16 cellular contexts compared by ENCODE assay signal in genomic region chrX:71143508-71143907, GRCh38. TPM values are rescaled to one million over a fixed set of nuclear protein-coding genes. Genes with fewer than 3 reads are reported as not detected.
DNase-seq lines count a peak whose midpoint lies in the region; ATAC-seq and TF ChIP-seq lines count a peak whose summit lies in the region.
"Had no signal": no experiment of that assay in that cellular context is flagged by ENCODE, and none has a peak within 500 bp of the region (broad histone marks: within the 10 kb centered on the region; RNA-seq: fewer than 3 reads in every experiment).

No MANE protein-coding gene starts in this region.

- ATAC-seq in GM21576 (IDR thresholded peaks at IDR 0.05; ENCODE audit: unreplicated experiment), result no peak
- ATAC-seq: gastrocnemius medialis; naive thymus-derived CD4-positive, alpha-beta T cell had no signal

- H3K9me3 ChIP-seq in neutrophil (no peaks in the 10 kb centered on the region), BE2C (no peaks in the 10 kb centered on the region)
- H3K9me3 ChIP-seq: gastrocnemius medialis, Peyer's patch had no signal

- H3K27me3 ChIP-seq in neutrophil, result no peaks in the 10 kb centered on the region
- no peaks in the 10 kb centered on the region for H3K27me3 ChIP-seq in BE2C
- H3K27me3 ChIP-seq: gastrocnemius medialis, Peyer's patch had no signal

- H3K36me3 ChIP-seq in neutrophil (peaks cover 47% of the 10 kb centered on the region), BE2C (peaks cover 4% of the 10 kb centered on the region)

- H3K4me1 ChIP-seq in neutrophil (ENCODE audit: control insufficient read depth in 1 of 2, insufficient read depth in 1 of 2, low read depth in 1 of 2, low read length in 1 of 2) (peaks cover 11 to 13% of the 10 kb centered on the region in 2 experiments), BE2C (no peaks in the 10 kb centered on the region)
- H3K4me1 ChIP-seq: Peyer's patch had no signal

- H3K27ac ChIP-seq in 22Rv1, result peak overlapping the region; percentile 53
- peak overlapping the region; percentile 43 for H3K27ac ChIP-seq in neutrophil
- H3K27ac ChIP-seq: gastrocnemius medialis, Peyer's patch had no signal

- TF ChIP-seq CTCF in 22Rv1 (IDR thresholded peaks at IDR 0.05), result no peak
- no peak for TF ChIP-seq CTCF in fibroblast of pulmonary artery (IDR thresholded peaks at IDR 0.05; ENCODE audit: low read length, missing control alignments)
- TF ChIP-seq CTCF in neutrophil (IDR thresholded peaks at IDR 0.05), result no peak
- no peak for TF ChIP-seq CTCF in BE2C (IDR thresholded peaks at IDR 0.05; ENCODE audit: low read depth, low read length)

- H3K4me3 ChIP-seq in fibroblast of pulmonary artery (replicated peaks; ENCODE audit: low read depth, low read length) (no peak overlapping the region), neutrophil (ENCODE audit: low read depth in 1 of 2, low read length in 1 of 2) (no peak overlapping the region), BE2C (ENCODE audit: low read depth, low read length) (no peak overlapping the region)
- H3K4me3 ChIP-seq: gastrocnemius medialis, Peyer's patch had no signal

- DNase-seq in NCI-H2029 treated with DMSO at 0.1 percent for 48 hours (lab: John Stamatoyannopoulos, UW), result peak; percentile 6
- DNase-seq in fibroblast of pulmonary artery (ENCODE audit: low read depth), result peak; percentile 41
- DNase-seq in NCI-H2081 (lab: John Stamatoyannopoulos, UW), result no peak
- no peak for DNase-seq in BE2C
- DNase-seq in LoVo (ENCODE audit: low spot score), result no peak
- DNase-seq: ACHN; activated CD4-positive, alpha-beta T cell treated with anti-CD3 and anti-CD28 coated beads, Interleukin-2, amount 10 ng/mL, durations not matched to agents 24 days and 14 days; activated gamma-delta T cell treated with Interleukin-2 at 50 U/mL for 16 hours; DND-41; naive thymus-derived CD4-positive, alpha-beta T cell; NCI-H2227 treated with DMSO at 0.1 percent for 48 hours; Peyer's patch had no signal

RNA-seq across cellular contexts. Expression of gene NLGN3, which starts 1.1 kb away (rescaled TPM):
- polyA plus RNA-seq in BE2C (2012; ENCODE audit: insufficient read depth, insufficient read length, low read depth), result 3.2 TPM

RNA-seq across cellular contexts. Expression of gene MED12, which starts 25.1 kb away (rescaled TPM):
- polyA plus RNA-seq in BE2C (2012; ENCODE audit: insufficient read depth, insufficient read length, low read depth), result 81.2 TPM

RNA-seq across cellular contexts. Expression of gene IL2RG, which starts 32.1 kb away (rescaled TPM):
- polyA plus RNA-seq in BE2C (2012; ENCODE audit: insufficient read depth, insufficient read length, low read depth), result 1.7 TPM

RNA-seq across cellular contexts. Expression of gene CXorf65, which starts 37.0 kb away (rescaled TPM):
- 1.1 TPM for polyA plus RNA-seq in BE2C (2012; ENCODE audit: insufficient read depth, insufficient read length, low read depth)

RNA-seq across cellular contexts. Expression of gene FOXO4, which starts 47.9 kb away (rescaled TPM):
- 13.3 TPM for polyA plus RNA-seq in BE2C (2012; ENCODE audit: insufficient read depth, insufficient read length, low read depth)

Comparison
In these comparisons a context has a peak if more than half of its experiments do, and no peak if none do; other contexts are left out.
1. DNase-seq: peak in NCI-H2029 treated with DMSO at 0.1 percent for 48 hours (single experiment) and fibroblast of pulmonary artery (single experiment); none in NCI-H2081 (0 of 2), BE2C (single experiment) and LoVo (single experiment).